In the genomic region with DNA sequence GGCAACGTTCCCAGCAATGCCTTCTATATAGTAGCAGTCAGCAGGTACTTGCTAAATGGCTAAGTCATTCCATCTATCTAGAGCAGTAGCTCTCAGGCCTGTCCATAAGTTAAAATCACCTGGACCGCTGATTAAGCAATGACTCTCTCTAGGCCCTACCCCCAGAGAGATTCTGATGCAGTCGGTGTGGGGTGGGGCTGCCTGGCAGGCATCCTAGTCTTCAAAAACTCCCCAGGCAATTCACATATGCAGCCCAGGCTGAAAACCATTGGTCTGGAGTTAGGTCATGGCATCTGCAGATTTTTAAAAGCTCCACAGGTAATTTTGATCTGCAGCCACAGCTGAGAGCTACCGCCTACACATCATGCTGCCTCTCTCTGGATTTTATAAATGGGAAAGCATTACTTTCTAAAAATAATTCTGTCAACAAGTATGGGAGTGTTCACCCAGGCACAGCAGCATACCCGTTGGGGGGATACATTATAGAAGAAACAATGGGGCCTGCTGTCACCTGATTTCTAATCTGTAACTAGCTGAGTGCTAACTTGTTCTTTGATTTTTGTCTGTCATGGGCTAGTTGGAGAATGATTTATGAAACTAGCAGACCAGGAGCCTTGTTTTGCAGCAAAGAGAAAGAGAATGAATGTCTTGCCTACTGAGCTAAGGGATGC, we compare ENCODE assay signal across 13 cellular contexts. TPM values are rescaled to one million over a fixed set of nuclear protein-coding genes. Genes with fewer than 3 reads are reported as not detected.
DNase-seq lines count a peak whose midpoint lies in the region; ATAC-seq and TF ChIP-seq lines count a peak whose summit lies in the region.
"Had no signal": no experiment of that assay in that cellular context is flagged by ENCODE, and none has a peak within 500 bp of the region (broad histone marks: within the 10 kb centered on the region; RNA-seq: fewer than 3 reads in every experiment).

No MANE protein-coding gene starts in this region.

- in situ Hi-C loops in GM23248 (cut with MboI) = no loop called here

- peaks cover 26% of the 10 kb centered on the region for H3F3A ChIP-seq in GM23248 (ENCODE audit: insufficient read depth)

- H3K4me1 Mint-ChIP-seq in nephron = peaks cover 44% of the 10 kb centered on the region

- peaks cover 29% of the 10 kb centered on the region for H3K4me1 ChIP-seq in GM23248 (ENCODE audit: insufficient read depth)
- H3K4me1 ChIP-seq: SJCRH30 had no signal

- no peak overlapping the region for H3K9ac ChIP-seq in GM23248

- no peaks in the 10 kb centered on the region for H3K27me3 ChIP-seq in GM23248 (replicated peaks; ENCODE audit: insufficient read depth)
- H3K27me3 ChIP-seq: SJCRH30 had no signal

- ATAC-seq in HG03108 (IDR thresholded peaks at IDR 0.05; ENCODE audit: unreplicated experiment) = no peak
- ATAC-seq: stimulated activated naive B cell treated with anti-CD40 and anti-IgM and Interleukin-4, amounts not matched to agents 10 μg/mL and 1 μg/mL and 100 μg/mL, for 72 hours had no signal

- H3K4me3 Mint-ChIP-seq in nephron = no peak overlapping the region
- H3K4me3 Mint-ChIP-seq: activated CD4-positive, alpha-beta T cell treated with anti-CD3 and anti-CD28 coated beads, Interleukin-2, amount 10 ng/mL, durations not matched to agents 24 days and 14 days; stimulated activated naive B cell treated with anti-CD40 and anti-IgM and Interleukin-4, amounts not matched to agents 10 μg/mL and 1 μg/mL and 100 μg/mL, for 72 hours had no signal

- H3K9me3 ChIP-seq in GM23248 (ENCODE audit: low read depth) = no peaks in the 10 kb centered on the region
- H3K9me3 ChIP-seq: SJCRH30 had no signal

- no peaks in the 10 kb centered on the region for H4K20me1 ChIP-seq in GM23248 (ENCODE audit: insufficient read depth)

- DNase-seq in GM23248 = peak; percentile 6
- DNase-seq in NCI-H446 treated with DMSO at 0.1 percent for 48 hours (lab: John Stamatoyannopoulos, UW) = peak; percentile 42
- DNase-seq in epithelial cell of esophagus (ENCODE audit: low read depth) = peak; percentile 61
- no peak for DNase-seq in effector CD8-positive, alpha-beta T cell (lab: John Stamatoyannopoulos, UW)
- no peak for DNase-seq in activated CD4-positive, alpha-beta T cell treated with anti-CD3 and anti-CD28 coated beads for 1 hour
- DNase-seq in AML-193 (lab: John Stamatoyannopoulos, UW) = no peak
- DNase-seq: activated CD4-positive, alpha-beta T cell treated with anti-CD3 and anti-CD28 coated beads, Interleukin-2, amount 10 ng/mL, durations not matched to agents 24 days and 14 days; activated naive CD4-positive, alpha-beta T cell treated with Interleukin-2 at 50 U/mL for 16 hours; NCI-H2171 treated with DMSO at 0.1 percent for 48 hours; stimulated activated naive B cell treated with anti-CD40 and anti-IgM and Interleukin-4, amounts not matched to agents 10 μg/mL and 1 μg/mL and 100 μg/mL, for 72 hours had no signal

- H3K36me3 ChIP-seq in GM23248 (ENCODE audit: low read depth) = no peaks in the 10 kb centered on the region
- H3K36me3 ChIP-seq: SJCRH30 had no signal

- H3K79me2 ChIP-seq in GM23248 (ENCODE audit: insufficient read depth) = no peaks in the 10 kb centered on the region

- no peak overlapping the region for H3K4me2 ChIP-seq in GM23248 (ENCODE audit: unreplicated experiment)

- H3K4me3 ChIP-seq in GM23248 (no peak overlapping the region), epithelial cell of esophagus (ENCODE audit: low read length) (no peak overlapping the region)
- H3K4me3 ChIP-seq: SJCRH30 had no signal

- no peaks in the 10 kb centered on the region for H3K9me2 ChIP-seq in GM23248 (ENCODE audit: insufficient read depth)

- H3K27ac ChIP-seq in GM23248 = no peak overlapping the region
- H3K27ac ChIP-seq: SJCRH30 had no signal

- H2AFZ ChIP-seq in GM23248 = no peak overlapping the region

- no peaks in the 10 kb centered on the region for H3K27me3 Mint-ChIP-seq in nephron (ENCODE audit: low read depth)

- TF ChIP-seq CTCF in epithelial cell of esophagus (IDR thresholded peaks at IDR 0.05; ENCODE audit: insufficient read depth, low read depth, low read length, missing control alignments) (no peak), nephron (IDR thresholded peaks at IDR 0.05; ENCODE audit: unreplicated experiment in 3 of 3) (no peak)

- WGBS in GM23248 (ENCODE audit: low coverage in 1 of 2, low lambda C conversion rate in 2 of 2, missing lambda C conversion rate in 2 of 2), 2 experiments = 44 to 49% methylated on average over 5 of the region's 5 CpGs

- H3K36me3 Mint-ChIP-seq in nephron (ENCODE audit: low read depth) = peaks cover 6% of the 10 kb centered on the region
- H3K36me3 Mint-ChIP-seq: stimulated activated naive B cell treated with anti-CD40 and anti-IgM and Interleukin-4, amounts not matched to agents 10 μg/mL and 1 μg/mL and 100 μg/mL, for 72 hours had no signal

- peaks cover 21% of the 10 kb centered on the region for H3K9me3 Mint-ChIP-seq in nephron

- peak overlapping the region; percentile 87 to 93 (median 92) for H3K27ac Mint-ChIP-seq in nephron
- H3K27ac Mint-ChIP-seq: activated CD4-positive, alpha-beta T cell treated with anti-CD3 and anti-CD28 coated beads, Interleukin-2, amount 10 ng/mL, durations not matched to agents 24 days and 14 days; stimulated activated naive B cell treated with anti-CD40 and anti-IgM and Interleukin-4, amounts not matched to agents 10 μg/mL and 1 μg/mL and 100 μg/mL, for 72 hours had no signal

RNA-seq across cellular contexts. Expression of gene ATXN1, which starts 44.1 kb away (rescaled TPM):
- total RNA-seq in GM23248 (2014; rRNA removed; shearing (Covaris generic)) = 20.1 and 42.2 TPM in 2 replicates
- 14.2 and 15.7 TPM in 2 replicates for polyA plus RNA-seq in GM23248 (2016; fragmentation: Nextera tagmentation; extraction: Ambion mirVana)

Comparison
In these comparisons a context has a peak if more than half of its experiments do, and no peak if none do; other contexts are left out.
1. DNase-seq: peak in GM23248 (single experiment), NCI-H446 treated with DMSO at 0.1 percent for 48 hours (single experiment) and epithelial cell of esophagus (single experiment); none in effector CD8-positive, alpha-beta T cell (single experiment), activated CD4-positive, alpha-beta T cell treated with anti-CD3 and anti-CD28 coated beads for 1 hour (single experiment) and AML-193 (0 of 2).